Comparison of ENCODE assay signal across 1 cellular context in the genomic region with DNA sequence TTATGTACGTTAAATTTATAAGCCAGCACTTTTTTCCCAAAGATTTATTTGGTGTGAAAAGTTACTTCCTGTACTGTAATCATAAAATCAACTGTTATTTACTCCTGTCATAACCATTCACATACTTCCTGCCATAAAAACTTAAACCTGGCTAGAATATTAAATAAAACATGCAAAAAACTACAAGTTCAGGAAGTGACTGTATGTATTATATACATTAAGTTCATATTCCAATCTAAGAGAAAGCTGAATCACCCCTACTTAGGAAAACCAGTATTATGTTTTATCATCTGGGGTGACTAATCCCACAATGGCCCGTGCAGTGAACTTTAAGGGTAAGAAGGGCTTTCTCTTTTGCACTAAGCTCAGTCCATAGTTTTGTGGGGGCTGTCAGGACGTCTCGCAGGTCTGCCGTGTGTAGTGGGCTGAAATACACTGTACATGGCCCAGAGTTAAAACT.
TF ChIP-seq lines count a peak whose summit lies in the region.

No MANE protein-coding gene starts in this region.

TF ChIP-seq in K562, 482 proteins besides CTCF, POLR2A, EP300 and RAD21 (continued from another document and continues in another):
- TF ChIP-seq, protein P1, sequence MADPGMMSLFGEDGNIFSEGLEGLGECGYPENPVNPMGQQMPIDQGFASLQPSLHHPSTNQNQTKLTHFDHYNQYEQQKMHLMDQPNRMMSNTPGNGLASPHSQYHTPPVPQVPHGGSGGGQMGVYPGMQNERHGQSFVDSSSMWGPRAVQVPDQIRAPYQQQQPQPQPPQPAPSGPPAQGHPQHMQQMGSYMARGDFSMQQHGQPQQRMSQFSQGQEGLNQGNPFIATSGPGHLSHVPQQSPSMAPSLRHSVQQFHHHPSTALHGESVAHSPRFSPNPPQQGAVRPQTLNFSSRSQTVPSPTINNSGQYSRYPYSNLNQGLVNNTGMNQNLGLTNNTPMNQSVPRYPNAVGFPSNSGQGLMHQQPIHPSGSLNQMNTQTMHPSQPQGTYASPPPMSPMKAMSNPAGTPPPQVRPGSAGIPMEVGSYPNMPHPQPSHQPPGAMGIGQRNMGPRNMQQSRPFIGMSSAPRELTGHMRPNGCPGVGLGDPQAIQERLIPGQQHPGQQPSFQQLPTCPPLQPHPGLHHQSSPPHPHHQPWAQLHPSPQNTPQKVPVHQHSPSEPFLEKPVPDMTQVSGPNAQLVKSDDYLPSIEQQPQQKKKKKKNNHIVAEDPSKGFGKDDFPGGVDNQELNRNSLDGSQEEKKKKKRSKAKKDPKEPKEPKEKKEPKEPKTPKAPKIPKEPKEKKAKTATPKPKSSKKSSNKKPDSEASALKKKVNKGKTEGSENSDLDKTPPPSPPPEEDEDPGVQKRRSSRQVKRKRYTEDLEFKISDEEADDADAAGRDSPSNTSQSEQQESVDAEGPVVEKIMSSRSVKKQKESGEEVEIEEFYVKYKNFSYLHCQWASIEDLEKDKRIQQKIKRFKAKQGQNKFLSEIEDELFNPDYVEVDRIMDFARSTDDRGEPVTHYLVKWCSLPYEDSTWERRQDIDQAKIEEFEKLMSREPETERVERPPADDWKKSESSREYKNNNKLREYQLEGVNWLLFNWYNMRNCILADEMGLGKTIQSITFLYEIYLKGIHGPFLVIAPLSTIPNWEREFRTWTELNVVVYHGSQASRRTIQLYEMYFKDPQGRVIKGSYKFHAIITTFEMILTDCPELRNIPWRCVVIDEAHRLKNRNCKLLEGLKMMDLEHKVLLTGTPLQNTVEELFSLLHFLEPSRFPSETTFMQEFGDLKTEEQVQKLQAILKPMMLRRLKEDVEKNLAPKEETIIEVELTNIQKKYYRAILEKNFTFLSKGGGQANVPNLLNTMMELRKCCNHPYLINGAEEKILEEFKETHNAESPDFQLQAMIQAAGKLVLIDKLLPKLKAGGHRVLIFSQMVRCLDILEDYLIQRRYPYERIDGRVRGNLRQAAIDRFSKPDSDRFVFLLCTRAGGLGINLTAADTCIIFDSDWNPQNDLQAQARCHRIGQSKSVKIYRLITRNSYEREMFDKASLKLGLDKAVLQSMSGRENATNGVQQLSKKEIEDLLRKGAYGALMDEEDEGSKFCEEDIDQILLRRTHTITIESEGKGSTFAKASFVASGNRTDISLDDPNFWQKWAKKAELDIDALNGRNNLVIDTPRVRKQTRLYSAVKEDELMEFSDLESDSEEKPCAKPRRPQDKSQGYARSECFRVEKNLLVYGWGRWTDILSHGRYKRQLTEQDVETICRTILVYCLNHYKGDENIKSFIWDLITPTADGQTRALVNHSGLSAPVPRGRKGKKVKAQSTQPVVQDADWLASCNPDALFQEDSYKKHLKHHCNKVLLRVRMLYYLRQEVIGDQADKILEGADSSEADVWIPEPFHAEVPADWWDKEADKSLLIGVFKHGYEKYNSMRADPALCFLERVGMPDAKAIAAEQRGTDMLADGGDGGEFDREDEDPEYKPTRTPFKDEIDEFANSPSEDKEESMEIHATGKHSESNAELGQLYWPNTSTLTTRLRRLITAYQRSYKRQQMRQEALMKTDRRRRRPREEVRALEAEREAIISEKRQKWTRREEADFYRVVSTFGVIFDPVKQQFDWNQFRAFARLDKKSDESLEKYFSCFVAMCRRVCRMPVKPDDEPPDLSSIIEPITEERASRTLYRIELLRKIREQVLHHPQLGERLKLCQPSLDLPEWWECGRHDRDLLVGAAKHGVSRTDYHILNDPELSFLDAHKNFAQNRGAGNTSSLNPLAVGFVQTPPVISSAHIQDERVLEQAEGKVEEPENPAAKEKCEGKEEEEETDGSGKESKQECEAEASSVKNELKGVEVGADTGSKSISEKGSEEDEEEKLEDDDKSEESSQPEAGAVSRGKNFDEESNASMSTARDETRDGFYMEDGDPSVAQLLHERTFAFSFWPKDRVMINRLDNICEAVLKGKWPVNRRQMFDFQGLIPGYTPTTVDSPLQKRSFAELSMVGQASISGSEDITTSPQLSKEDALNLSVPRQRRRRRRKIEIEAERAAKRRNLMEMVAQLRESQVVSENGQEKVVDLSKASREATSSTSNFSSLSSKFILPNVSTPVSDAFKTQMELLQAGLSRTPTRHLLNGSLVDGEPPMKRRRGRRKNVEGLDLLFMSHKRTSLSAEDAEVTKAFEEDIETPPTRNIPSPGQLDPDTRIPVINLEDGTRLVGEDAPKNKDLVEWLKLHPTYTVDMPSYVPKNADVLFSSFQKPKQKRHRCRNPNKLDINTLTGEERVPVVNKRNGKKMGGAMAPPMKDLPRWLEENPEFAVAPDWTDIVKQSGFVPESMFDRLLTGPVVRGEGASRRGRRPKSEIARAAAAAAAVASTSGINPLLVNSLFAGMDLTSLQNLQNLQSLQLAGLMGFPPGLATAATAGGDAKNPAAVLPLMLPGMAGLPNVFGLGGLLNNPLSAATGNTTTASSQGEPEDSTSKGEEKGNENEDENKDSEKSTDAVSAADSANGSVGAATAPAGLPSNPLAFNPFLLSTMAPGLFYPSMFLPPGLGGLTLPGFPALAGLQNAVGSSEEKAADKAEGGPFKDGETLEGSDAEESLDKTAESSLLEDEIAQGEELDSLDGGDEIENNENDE (IDR thresholded peaks at IDR 0.05; ENCODE audit: low read depth, low read length): no peak
- TF ChIP-seq, protein P2, sequence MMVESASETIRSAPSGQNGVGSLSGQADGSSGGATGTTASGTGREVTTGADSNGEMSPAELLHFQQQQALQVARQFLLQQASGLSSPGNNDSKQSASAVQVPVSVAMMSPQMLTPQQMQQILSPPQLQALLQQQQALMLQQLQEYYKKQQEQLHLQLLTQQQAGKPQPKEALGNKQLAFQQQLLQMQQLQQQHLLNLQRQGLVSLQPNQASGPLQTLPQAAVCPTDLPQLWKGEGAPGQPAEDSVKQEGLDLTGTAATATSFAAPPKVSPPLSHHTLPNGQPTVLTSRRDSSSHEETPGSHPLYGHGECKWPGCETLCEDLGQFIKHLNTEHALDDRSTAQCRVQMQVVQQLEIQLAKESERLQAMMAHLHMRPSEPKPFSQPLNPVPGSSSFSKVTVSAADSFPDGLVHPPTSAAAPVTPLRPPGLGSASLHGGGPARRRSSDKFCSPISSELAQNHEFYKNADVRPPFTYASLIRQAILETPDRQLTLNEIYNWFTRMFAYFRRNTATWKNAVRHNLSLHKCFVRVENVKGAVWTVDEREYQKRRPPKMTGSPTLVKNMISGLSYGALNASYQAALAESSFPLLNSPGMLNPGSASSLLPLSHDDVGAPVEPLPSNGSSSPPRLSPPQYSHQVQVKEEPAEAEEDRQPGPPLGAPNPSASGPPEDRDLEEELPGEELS (CRISPR knock-in tag; IDR thresholded peaks at IDR 0.05; ENCODE audit: borderline replicate concordance): no peak
- TF ChIP-seq JUND (IDR thresholded peaks at IDR 0.05; ENCODE audit: borderline replicate concordance, low read depth, low read length) (peak; percentile 71), JUND (tag; IDR thresholded peaks at IDR 0.05; ENCODE audit: borderline replicate concordance, low read depth, low read length) (peak; percentile 70; the same call in 2 of the 3 replicates), DMBX1 (CRISPR knock-in tag; IDR thresholded peaks at IDR 0.05; ENCODE audit: borderline replicate concordance) (no peak), AFF1 (IDR thresholded peaks at IDR 0.05; ENCODE audit: low read depth in 1 of 2, partially characterized antibody in 2 of 2) (no peak), ZFX (CRISPR knock-in tag; IDR thresholded peaks at IDR 0.05) (no peak), IFI16 (CRISPR knock-in tag; IDR thresholded peaks at IDR 0.05) (no peak), KLF13 (tag; IDR thresholded peaks at IDR 0.05; ENCODE audit: borderline replicate concordance, low read depth) (no peak), MEIS2 (IDR thresholded peaks at IDR 0.05; ENCODE audit: partially characterized antibody) (peak; percentile 54), ZNF316 (IDR thresholded peaks at IDR 0.05) (peak; percentile 50; the same call in 1 of the 2 replicates), NFIX (CRISPR knock-in tag; IDR thresholded peaks at IDR 0.05; ENCODE audit: low read depth) (no peak), POLR2G (IDR thresholded peaks at IDR 0.05; ENCODE audit: low read depth, low read length) (no peak), SMARCE1 (IDR thresholded peaks at IDR 0.05) (peak; percentile 65), NR2F6 (CRISPR knock-in tag; IDR thresholded peaks at IDR 0.05) (no peak), SMARCA4 (IDR thresholded peaks at IDR 0.05) (peak; percentile 68), THRAP3 (IDR thresholded peaks at IDR 0.05; ENCODE audit: borderline replicate concordance) (no peak), ATF3 (IDR thresholded peaks at IDR 0.05) (peak; percentile 81), ATF3 (CRISPR knock-in tag; conservative IDR thresholded peaks at IDR 0.05) (no peak), MCM7 (IDR thresholded peaks at IDR 0.05) (no peak), RBM17 (IDR thresholded peaks at IDR 0.05; ENCODE audit: borderline replicate concordance, low read depth, low read length) (no peak), RHOXF2B (CRISPR knock-in tag; conservative IDR thresholded peaks at IDR 0.05) (no peak), ZNF354B (CRISPR knock-in tag; IDR thresholded peaks at IDR 0.05) (no peak), PHF21A (IDR thresholded peaks at IDR 0.05; ENCODE audit: borderline replicate concordance, low read depth) (no peak), MBD2 (IDR thresholded peaks at IDR 0.05; ENCODE audit: borderline replicate concordance, low read depth) (no peak), DLX4 (CRISPR knock-in tag; IDR thresholded peaks at IDR 0.05) (no peak), MCM5 (IDR thresholded peaks at IDR 0.05; ENCODE audit: low read depth) (no peak), CGGBP1 (CRISPR knock-in tag; IDR thresholded peaks at IDR 0.05) (no peak), ZC3H4 (CRISPR knock-in tag; IDR thresholded peaks at IDR 0.05; ENCODE audit: borderline replicate concordance) (no peak), BACH1 (tag; IDR thresholded peaks at IDR 0.05) (0 out of 2 replicates have a peak, but pooled peaks have one; percentile 23), LEF1 (IDR thresholded peaks at IDR 0.05) (0 out of 2 replicates have a peak, but pooled peaks have one; percentile 59)
- TF ChIP-seq, protein P3, sequence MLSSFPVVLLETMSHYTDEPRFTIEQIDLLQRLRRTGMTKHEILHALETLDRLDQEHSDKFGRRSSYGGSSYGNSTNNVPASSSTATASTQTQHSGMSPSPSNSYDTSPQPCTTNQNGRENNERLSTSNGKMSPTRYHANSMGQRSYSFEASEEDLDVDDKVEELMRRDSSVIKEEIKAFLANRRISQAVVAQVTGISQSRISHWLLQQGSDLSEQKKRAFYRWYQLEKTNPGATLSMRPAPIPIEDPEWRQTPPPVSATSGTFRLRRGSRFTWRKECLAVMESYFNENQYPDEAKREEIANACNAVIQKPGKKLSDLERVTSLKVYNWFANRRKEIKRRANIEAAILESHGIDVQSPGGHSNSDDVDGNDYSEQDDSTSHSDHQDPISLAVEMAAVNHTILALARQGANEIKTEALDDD (IDR thresholded peaks at IDR 0.05): peak; percentile 55
- TF ChIP-seq, protein P4, sequence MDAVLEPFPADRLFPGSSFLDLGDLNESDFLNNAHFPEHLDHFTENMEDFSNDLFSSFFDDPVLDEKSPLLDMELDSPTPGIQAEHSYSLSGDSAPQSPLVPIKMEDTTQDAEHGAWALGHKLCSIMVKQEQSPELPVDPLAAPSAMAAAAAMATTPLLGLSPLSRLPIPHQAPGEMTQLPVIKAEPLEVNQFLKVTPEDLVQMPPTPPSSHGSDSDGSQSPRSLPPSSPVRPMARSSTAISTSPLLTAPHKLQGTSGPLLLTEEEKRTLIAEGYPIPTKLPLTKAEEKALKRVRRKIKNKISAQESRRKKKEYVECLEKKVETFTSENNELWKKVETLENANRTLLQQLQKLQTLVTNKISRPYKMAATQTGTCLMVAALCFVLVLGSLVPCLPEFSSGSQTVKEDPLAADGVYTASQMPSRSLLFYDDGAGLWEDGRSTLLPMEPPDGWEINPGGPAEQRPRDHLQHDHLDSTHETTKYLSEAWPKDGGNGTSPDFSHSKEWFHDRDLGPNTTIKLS (IDR thresholded peaks at IDR 0.05; ENCODE audit: borderline replicate concordance, low read depth): no peak
- TF ChIP-seq, protein P5, sequence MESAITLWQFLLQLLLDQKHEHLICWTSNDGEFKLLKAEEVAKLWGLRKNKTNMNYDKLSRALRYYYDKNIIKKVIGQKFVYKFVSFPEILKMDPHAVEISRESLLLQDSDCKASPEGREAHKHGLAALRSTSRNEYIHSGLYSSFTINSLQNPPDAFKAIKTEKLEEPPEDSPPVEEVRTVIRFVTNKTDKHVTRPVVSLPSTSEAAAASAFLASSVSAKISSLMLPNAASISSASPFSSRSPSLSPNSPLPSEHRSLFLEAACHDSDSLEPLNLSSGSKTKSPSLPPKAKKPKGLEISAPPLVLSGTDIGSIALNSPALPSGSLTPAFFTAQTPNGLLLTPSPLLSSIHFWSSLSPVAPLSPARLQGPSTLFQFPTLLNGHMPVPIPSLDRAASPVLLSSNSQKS (CRISPR knock-in tag; IDR thresholded peaks at IDR 0.05): no peak
